Comparison of ENCODE assay signal across 8 cellular contexts in the genomic region with DNA sequence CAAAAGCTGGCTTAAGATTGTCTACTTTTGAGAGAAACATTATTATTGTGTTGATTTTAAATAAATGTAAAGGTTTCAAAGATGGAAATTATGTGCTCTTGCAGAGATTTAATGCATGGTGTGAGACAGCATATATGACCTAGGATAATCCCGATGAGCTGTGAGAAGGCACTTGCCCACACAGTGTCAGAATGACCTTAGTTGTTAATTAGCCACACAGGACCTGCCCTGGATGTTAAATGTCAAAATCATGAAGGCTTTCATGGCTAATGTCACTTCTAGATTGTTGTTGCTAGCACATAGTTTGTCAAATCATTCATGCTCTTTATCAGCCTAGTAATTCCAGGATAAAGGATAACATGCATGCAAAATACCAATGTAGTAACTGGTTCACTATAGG.
"Had no signal": no experiment of that assay in that cellular context is flagged by ENCODE, and none has a peak within 500 bp of the region (broad histone marks: within the 10 kb centered on the region; RNA-seq: fewer than 3 reads in every experiment).

No MANE protein-coding gene starts in this region.

- H3K4me3 ChIP-seq: GM23248, HAP-1, K562 had no signal

- H3K4me1 ChIP-seq: HAP-1 had no signal

- DNase-seq: GM23248, GOT3, H7, HFFc6, IMR-90 had no signal

- H3K36me3 ChIP-seq: HAP-1 had no signal

- H3K27ac ChIP-seq: GM23248 had no signal

- H3K9me3 ChIP-seq: HAP-1 had no signal

- ATAC-seq: HCT116, K562 had no signal
